Comparison of ENCODE assay signal across 8 cellular contexts in genomic region chr12:12722351-12723146, GRCh38. TPM values are rescaled to one million over a fixed set of nuclear protein-coding genes. Genes with fewer than 3 reads are reported as not detected.
DNase-seq lines count a peak whose midpoint lies in the region; ATAC-seq, FAIRE-seq and TF ChIP-seq lines count a peak whose summit lies in the region.

No MANE protein-coding gene starts in this region.

- H3K4me3 Mint-ChIP-seq in activated CD4-positive, alpha-beta T cell treated with anti-CD3 and anti-CD28 coated beads, Interleukin-2, amount 10 ng/mL, durations not matched to agents 7 days and 5 days, result peak overlapping the region; percentile 97
- peak overlapping the region; percentile 98 for H3K4me3 Mint-ChIP-seq in MCF 10A (ENCODE audit: unreplicated experiment)

- H3K27me3 Mint-ChIP-seq in activated CD4-positive, alpha-beta T cell treated with anti-CD3 and anti-CD28 coated beads, Interleukin-2, amount 10 ng/mL, durations not matched to agents 7 days and 5 days, result no peaks in the 10 kb centered on the region
- H3K27me3 Mint-ChIP-seq in MCF 10A (ENCODE audit: insufficient read depth, unreplicated experiment), result no peaks in the 10 kb centered on the region

- peak overlapping the region; percentile 43 to 99 for H3K9ac ChIP-seq in mucosa of rectum (ENCODE audit: low read depth in 1 of 2, low read length in 2 of 2)

- DNase-seq in activated CD4-positive, alpha-beta T cell treated with anti-CD3 and anti-CD28 coated beads, Interleukin-2, amount 10 ng/mL, durations not matched to agents 7 days and 5 days, result no peak
- DNase-seq in activated CD4-positive, alpha-beta T cell treated with anti-CD3 and anti-CD28 coated beads for 4 hours, result no peak
- DNase-seq in NCI-H69 (lab: John Stamatoyannopoulos, UW) (peak; percentile 42), MCF 10A (ENCODE audit: unreplicated experiment) (peak; percentile 61), glomerular visceral epithelial cell (ENCODE audit: extremely low spot score) (no peak), D721Med (ENCODE audit: insufficient read length, low spot score) (no peak)

- H3K9me3 Mint-ChIP-seq in activated CD4-positive, alpha-beta T cell treated with anti-CD3 and anti-CD28 coated beads, Interleukin-2, amount 10 ng/mL, durations not matched to agents 7 days and 5 days, result no peaks in the 10 kb centered on the region
- H3K9me3 Mint-ChIP-seq in MCF 10A (ENCODE audit: unreplicated experiment), result no peaks in the 10 kb centered on the region

- H3K4me3 ChIP-seq in mucosa of rectum (ENCODE audit: low read length in 2 of 2), result peak overlapping the region; percentile 86 to 89

- ATAC-seq in GM19328 (IDR thresholded peaks at IDR 0.05; ENCODE audit: unreplicated experiment), result no peak

- CTCF ChIA-PET in activated CD4-positive, alpha-beta T cell treated with anti-CD3 and anti-CD28 coated beads, Interleukin-2, amount 10 ng/mL, durations not matched to agents 7 days and 5 days (lab: Charles Lee), result interaction anchor here (1.7 to 4.5 kb wide), 3 partner anchors 14 to 365 kb away, joined by 3 to 25 read pairs (median 5); partner anchors contain the start of gene BORCS5
- CTCF ChIA-PET in MCF 10A (lab: Yijun Ruan, JAX), result interaction anchor here (0.7 to 2.2 kb wide), 7 partner anchors 14 to 501 kb away, joined by 3 to 11 read pairs (median 3); partner anchors contain the start of gene GPRC5A

- BruUV-seq in MCF 10A (replicated peaks; lab: Mats Ljungman, UMichigan), result no TSS peak

- peak overlapping the region; percentile 99 for H3K27ac Mint-ChIP-seq in activated CD4-positive, alpha-beta T cell treated with anti-CD3 and anti-CD28 coated beads, Interleukin-2, amount 10 ng/mL, durations not matched to agents 7 days and 5 days
- peak overlapping the region; percentile 99 for H3K27ac Mint-ChIP-seq in MCF 10A (ENCODE audit: low read depth, unreplicated experiment)

- no peaks in the 10 kb centered on the region for H3K9me3 ChIP-seq in mucosa of rectum (ENCODE audit: control insufficient read depth in 2 of 2, low read length in 2 of 2)

- H3K27me3 ChIP-seq in mucosa of rectum (ENCODE audit: control insufficient read depth in 2 of 2, insufficient read depth in 2 of 2, low read length in 2 of 2), result no peaks in the 10 kb centered on the region

- H3K4me1 Mint-ChIP-seq in activated CD4-positive, alpha-beta T cell treated with anti-CD3 and anti-CD28 coated beads, Interleukin-2, amount 10 ng/mL, durations not matched to agents 7 days and 5 days, result peaks cover 11% of the 10 kb centered on the region
- peaks cover 18% of the 10 kb centered on the region for H3K4me1 Mint-ChIP-seq in MCF 10A (ENCODE audit: insufficient read depth, unreplicated experiment)

- FAIRE-seq in D721Med (lab: Jason Lieb, UNC), result no peak

- POLR2A ChIA-PET in activated CD4-positive, alpha-beta T cell treated with anti-CD3 and anti-CD28 coated beads, Interleukin-2, amount 10 ng/mL, durations not matched to agents 7 days and 5 days (lab: Charles Lee), result interaction anchor here (0.7 to 2.2 kb wide), 2 partner anchors 14 to 1672 kb away, joined by 3 to 16 read pairs; no protein-coding TSS in a partner anchor
- POLR2A ChIA-PET in MCF 10A (lab: Yijun Ruan, JAX), result interaction anchor here (0.6 to 13.4 kb wide), 36 partner anchors 9 to 2000 kb away, joined by 3 to 163 read pairs (median 4); partner anchors contain the start of genes BORCS5, DUSP16, GPRC5A and LRP6

- H3K4me1 ChIP-seq in mucosa of rectum (ENCODE audit: control insufficient read depth in 2 of 2, insufficient read depth in 2 of 2, low read length in 2 of 2), result peaks cover 30 to 33% of the 10 kb centered on the region in 2 donors

- peaks cover 73% of the 10 kb centered on the region for H3K36me3 Mint-ChIP-seq in activated CD4-positive, alpha-beta T cell treated with anti-CD3 and anti-CD28 coated beads, Interleukin-2, amount 10 ng/mL, durations not matched to agents 7 days and 5 days (ENCODE audit: low read depth)
- peaks cover 72% of the 10 kb centered on the region for H3K36me3 Mint-ChIP-seq in MCF 10A (ENCODE audit: insufficient read depth, unreplicated experiment)

- H3K27ac ChIP-seq in mucosa of rectum (ENCODE audit: low read depth in 2 of 2, low read length in 2 of 2), result peak overlapping the region; percentile 97 to 98

- peaks cover 8 to 21% of the 10 kb centered on the region in 2 donors for H3K36me3 ChIP-seq in mucosa of rectum (ENCODE audit: control insufficient read depth in 2 of 2, insufficient read depth in 2 of 2, low read length in 2 of 2)

- no peak for TF ChIP-seq CTCF in MCF 10A (IDR thresholded peaks at IDR 0.05; ENCODE audit: unreplicated experiment)
- no peak for TF ChIP-seq CTCF in D721Med (IDR thresholded peaks at IDR 0.05; ENCODE audit: insufficient read depth, missing control alignments)

- intact Hi-C loops in MCF 10A (cut with micrococcal nuclease), result loop anchor here (5.0 kb wide), 1 partner anchor 170 kb away; the partner anchor contains the start of gene GPRC5A

RNA-seq across cellular contexts. Expression of gene CDKN1B, which starts 5.4 kb away (rescaled TPM):
- total RNA-seq in activated CD4-positive, alpha-beta T cell treated with anti-CD3 and anti-CD28 coated beads, Interleukin-2, amount 10 ng/mL, durations not matched to agents 7 days and 5 days, result 100 to 1,000 TPM; 105 to 117 TPM
- total RNA-seq in MCF 10A (2022), result 33.9 and 41.6 TPM in 2 replicates

RNA-seq across cellular contexts. Expression of gene GPR19, which starts 26.6 kb away (rescaled TPM):
- 1 to 10 TPM; 7.7 to 9.3 TPM for total RNA-seq in activated CD4-positive, alpha-beta T cell treated with anti-CD3 and anti-CD28 coated beads, Interleukin-2, amount 10 ng/mL, durations not matched to agents 7 days and 5 days
- total RNA-seq in MCF 10A (2022), result 0.93 TPM in 1 of 2 replicates, not detected in the other

Comparison
In these comparisons a context has a peak if more than half of its experiments do, and no peak if none do; other contexts are left out.
1. DNase-seq: peak in NCI-H69 (single experiment) and MCF 10A (single experiment); none in activated CD4-positive, alpha-beta T cell treated with anti-CD3 and anti-CD28 coated beads, Interleukin-2, amount 10 ng/mL, durations not matched to agents 7 days and 5 days (single experiment), activated CD4-positive, alpha-beta T cell treated with anti-CD3 and anti-CD28 coated beads for 4 hours (0 of 2), glomerular visceral epithelial cell (single experiment) and D721Med (single experiment).